Comparison of ENCODE assay signal across 21 cellular contexts in genomic region chr12:46627686-46628085, GRCh38.
"Had no signal": no experiment of that assay in that cellular context is flagged by ENCODE, and none has a peak within 500 bp of the region (broad histone marks: within the 10 kb centered on the region; RNA-seq: fewer than 3 reads in every experiment).

No MANE protein-coding gene starts in this region.

- H3K27me3 Mint-ChIP-seq: activated naive CD8-positive, alpha-beta T cell treated with anti-CD3 and anti-CD28 coated beads, Interleukin-2, amount 50 U/mL, for 24 hours; activated T-helper 17 cell treated with anti-CD3 and anti-CD28 coated beads, Interleukin-2, amount 50 U/mL, for 72 hours; naive thymus-derived CD4-positive, alpha-beta T cell had no signal

- H3K4me1 ChIP-seq: pancreas, tibial nerve, vagina had no signal

- FAIRE-seq: colon, pancreas had no signal

- H3K36me3 ChIP-seq: cardiac muscle cell, esophagus squamous epithelium, gastroesophageal sphincter, pancreas, tibial nerve, vagina had no signal

- H3K4me1 Mint-ChIP-seq: activated T-helper 17 cell treated with anti-CD3 and anti-CD28 coated beads, Interleukin-2, amount 50 U/mL, for 72 hours had no signal

- H3K9me3 ChIP-seq: esophagus squamous epithelium, gastroesophageal sphincter, mucosa of descending colon, pancreas, vagina had no signal

- H3K27me3 ChIP-seq: cardiac muscle cell, esophagus squamous epithelium, gastroesophageal sphincter, pancreas, tibial nerve, vagina had no signal

- H3K4me3 ChIP-seq: cardiac muscle cell, esophagus squamous epithelium, gastroesophageal sphincter, mucosa of descending colon, pancreas, tibial nerve, vagina had no signal

- H3K4me3 Mint-ChIP-seq: activated naive CD4-positive, alpha-beta T cell treated with anti-CD3 and anti-CD28 coated beads for 36 hours; activated naive CD8-positive, alpha-beta T cell treated with anti-CD3 and anti-CD28 coated beads, Interleukin-2, amount 50 U/mL, for 24 hours; activated T-helper 17 cell treated with anti-CD3 and anti-CD28 coated beads, Interleukin-2, amount 50 U/mL, for 72 hours; naive thymus-derived CD4-positive, alpha-beta T cell had no signal

- DNase-seq: activated CD4-positive, alpha-beta T cell treated with anti-CD3 and anti-CD28 coated beads for 1 hour; activated CD4-positive, alpha-beta T cell treated with anti-CD3 and anti-CD28 coated beads, Interleukin-2, amount 50 U/mL, for 4 hours; activated naive CD4-positive, alpha-beta T cell treated with anti-CD3 and anti-CD28 coated beads for 36 hours; activated naive CD8-positive, alpha-beta T cell treated with anti-CD3 and anti-CD28 coated beads, Interleukin-2, amount 50 U/mL, for 24 hours; activated T-cell treated with anti-CD3 and anti-CD28 coated beads for 4 hours; aorta; esophagus squamous epithelium; mucosa of descending colon; naive thymus-derived CD4-positive, alpha-beta T cell; pancreas; retina; stimulated activated CD4-positive, alpha-beta T cell treated with anti-CD3 and anti-CD28 coated beads, Interleukin-4, amount 100 ng/mL, for 4 hours; stimulated activated CD8-positive, alpha-beta memory T cell treated with anti-CD3 and anti-CD28 coated beads, Interleukin-4, amount 100 ng/mL, for 48 hours; stimulated activated naive CD4-positive, alpha-beta T cell treated with Interleukin-2 at 50 U/mL for 16 hours; substantia nigra had no signal

- H3K27ac Mint-ChIP-seq: activated naive CD4-positive, alpha-beta T cell treated with anti-CD3 and anti-CD28 coated beads for 36 hours; activated naive CD8-positive, alpha-beta T cell treated with anti-CD3 and anti-CD28 coated beads, Interleukin-2, amount 50 U/mL, for 24 hours; activated T-helper 17 cell treated with anti-CD3 and anti-CD28 coated beads, Interleukin-2, amount 50 U/mL, for 72 hours; naive thymus-derived CD4-positive, alpha-beta T cell had no signal

- H3K9me3 Mint-ChIP-seq: activated naive CD4-positive, alpha-beta T cell treated with anti-CD3 and anti-CD28 coated beads for 36 hours; activated naive CD8-positive, alpha-beta T cell treated with anti-CD3 and anti-CD28 coated beads, Interleukin-2, amount 50 U/mL, for 24 hours had no signal

- H3K27ac ChIP-seq: cardiac muscle cell, esophagus squamous epithelium, gastroesophageal sphincter, pancreas, tibial nerve, vagina had no signal
